16 cellular contexts compared by ENCODE assay signal in the genomic region with DNA sequence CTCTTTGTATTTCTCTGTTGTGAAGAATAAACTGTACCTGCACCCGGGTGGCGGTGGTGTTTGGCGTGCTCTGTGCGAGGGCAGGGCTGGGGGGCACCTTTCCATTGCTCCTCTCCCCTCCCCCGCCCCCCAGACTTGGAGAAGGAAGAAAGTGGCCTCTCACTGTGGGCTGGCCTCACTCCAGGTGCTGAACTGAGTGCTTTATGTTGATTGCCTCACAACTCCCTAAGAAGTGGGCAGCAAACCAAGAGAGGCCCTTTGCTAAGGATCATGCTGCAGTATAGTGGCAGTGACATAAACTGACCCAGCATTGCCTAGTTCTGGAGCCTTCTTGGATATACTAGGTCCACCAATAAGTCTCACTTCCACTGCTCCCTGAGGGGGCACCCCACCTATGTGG. TPM values are rescaled to one million over a fixed set of nuclear protein-coding genes. Genes with fewer than 3 reads are reported as not detected.
DNase-seq lines count a peak whose midpoint lies in the region; ATAC-seq, FAIRE-seq and TF ChIP-seq lines count a peak whose summit lies in the region.
"Had no signal": no experiment of that assay in that cellular context is flagged by ENCODE, and none has a peak within 500 bp of the region (broad histone marks: within the 10 kb centered on the region; RNA-seq: fewer than 3 reads in every experiment).

No MANE protein-coding gene starts in this region.

- FAIRE-seq in K562 (lab: Jason Lieb, UNC) = no peak
- FAIRE-seq in kidney (lab: Jason Lieb, UNC) = no peak
- FAIRE-seq: H1 had no signal

- H4K20me1 ChIP-seq in K562 (replicated peaks; ENCODE audit: control insufficient read depth, insufficient read depth, low read length) = no peaks in the 10 kb centered on the region

- TF ChIP-seq RAD21 in K562 (CRISPR knock-in tag; conservative IDR thresholded peaks at IDR 0.05 in 1 of 2, IDR thresholded peaks at IDR 0.05 in 1 of 2) = no peak

- H3K79me2 ChIP-seq in K562 (ENCODE audit: control insufficient read depth, insufficient read depth, low read length) = no peaks in the 10 kb centered on the region

- no peak for TF ChIP-seq EP300 in K562 (IDR thresholded peaks at IDR 0.05; ENCODE audit: low read length)

- no peak overlapping the region for H3K4me3 ChIP-seq in K562
- H3K4me3 ChIP-seq in kidney (ENCODE audit: low read length in 2 of 2) = no peak overlapping the region
- no peak overlapping the region for H3K4me3 ChIP-seq in testis
- no peak overlapping the region for H3K4me3 ChIP-seq in coronary artery
- H3K4me3 ChIP-seq: heart right ventricle had no signal

- no peak for ATAC-seq in K562

- peaks cover 0 to 4% of the 10 kb centered on the region in 2 experiments; a peak in 1 of 5 replicates for H3K4me1 ChIP-seq in K562 (replicated peaks in 1 of 2; ENCODE audit: control insufficient read depth in 2 of 2, insufficient read depth in 2 of 2, low read length in 2 of 2)
- H3K4me1 ChIP-seq in kidney (ENCODE audit: control insufficient read depth in 1 of 2, insufficient read depth in 1 of 2, low read depth in 1 of 2, low read length in 2 of 2) = peaks cover 6 to 12% of the 10 kb centered on the region in 2 donors
- H3K4me1 ChIP-seq in testis = peaks cover 5% of the 10 kb centered on the region

- in situ Hi-C loops in K562 (cut with MboI) = no loop called here

- CTCF ChIA-PET in K562 (lab: Yijun Ruan, JAX; ENCODE audit: low intra/inter-chr PET ratio) = no interaction called here

- POLR2A ChIA-PET in K562 (lab: Yijun Ruan, JAX) = interaction anchor here (0.6 kb wide), 3 partner anchors 64 to 155 kb away, joined by 3 to 5 read pairs (median 3); no protein-coding TSS in a partner anchor

- no TSS peak for BruUV-seq in K562 (replicated peaks; lab: Mats Ljungman, UMichigan)

- TF ChIP-seq POLR2A in K562 (conservative IDR thresholded peaks at IDR 0.05) = no peak
- TF ChIP-seq POLR2A in testis (IDR thresholded peaks at IDR 0.05) = no peak

- TF ChIP-seq CTCF in K562 (IDR thresholded peaks at IDR 0.05 in 2 of 3, conservative IDR thresholded peaks at IDR 0.05 in 1 of 3; ENCODE audit: insufficient read depth in 2 of 3, low read depth in 1 of 3, low read length in 3 of 3) (no peak), kidney (IDR thresholded peaks at IDR 0.05; ENCODE audit: borderline replicate concordance, extremely low read depth, insufficient read depth) (no peak), testis (IDR thresholded peaks at IDR 0.05) (no peak), coronary artery (IDR thresholded peaks at IDR 0.05) (no peak)

- no peak overlapping the region for H2AFZ ChIP-seq in K562 (ENCODE audit: low read depth, low read length)

- DNase-seq in NCI-H2029 (lab: John Stamatoyannopoulos, UW) (peak; percentile 8), NCI-H2029 treated with DMSO at 0.1 percent for 48 hours (lab: John Stamatoyannopoulos, UW) (no peak), K562 (ENCODE audit: extremely low read depth in 1 of 4, low spot score in 3 of 4) (no peak), kidney (peak; percentile 53), testis (peak; percentile 63), coronary artery (ENCODE audit: low spot score) (no peak), SW480 (ENCODE audit: low spot score) (no peak)
- DNase-seq in activated CD8-positive, alpha-beta memory T cell treated with anti-CD3 and anti-CD28 coated beads, Interleukin-2, amount 50 U/mL, for 48 hours = no peak
- DNase-seq: 8988T; activated CD8-positive, alpha-beta memory T cell treated with anti-CD3 and anti-CD28 coated beads, Interleukin-2, amount 50 U/mL, for 4 hours; NCI-H1092 treated with DMSO at 0.1 percent for 48 hours; stimulated activated naive CD4-positive, alpha-beta T cell had no signal

- no peaks in the 10 kb centered on the region for H3K9me1 ChIP-seq in K562 (ENCODE audit: control insufficient read depth, insufficient read depth, low read length)

- H3K27me3 ChIP-seq in K562 (ENCODE audit: control insufficient read depth in 2 of 2, insufficient read depth in 2 of 2, low read length in 2 of 2) = peaks cover 6 to 42% of the 10 kb centered on the region in 2 experiments; a peak in 4 of 5 replicates
- H3K27me3 ChIP-seq in testis = no peaks in the 10 kb centered on the region
- H3K27me3 ChIP-seq: heart right ventricle had no signal

- intact Hi-C loops in K562 (cut with micrococcal nuclease) = no loop called here
- intact Hi-C loops in kidney (cut with DNase I) = no loop called here
- intact Hi-C loops in testis (cut with DNase I; ENCODE audit: low total_unique reads) = no loop called here

- H3K36me3 ChIP-seq in K562 (ENCODE audit: control insufficient read depth, insufficient read depth, low read length) (no peaks in the 10 kb centered on the region), kidney (ENCODE audit: control insufficient read depth in 1 of 2, insufficient read depth in 2 of 2, low read length in 2 of 2) (peaks cover 3 to 22% of the 10 kb centered on the region in 2 donors), testis (ENCODE audit: low read depth, missing control alignments) (no peaks in the 10 kb centered on the region)

- H3K9me3 ChIP-seq in K562 (replicated peaks; ENCODE audit: control insufficient read depth, insufficient read depth, low read depth, low read length) (no peaks in the 10 kb centered on the region), kidney (ENCODE audit: control insufficient read depth in 1 of 2, low read length in 2 of 2) (no peaks in the 10 kb centered on the region), testis (no peaks in the 10 kb centered on the region)

- WGBS in K562 (ENCODE audit: insufficient coverage, low coverage, missing lambda C conversion rate) = 4% methylated on average over 5 of the region's 5 CpGs
- WGBS in testis, 2 donors = 75 to 82% methylated on average over 5 of the region's 5 CpGs

- H3K9ac ChIP-seq in K562 (ENCODE audit: insufficient read depth in 1 of 2, low read depth in 2 of 2, low read length in 2 of 2) (no peak overlapping the region), kidney (ENCODE audit: low read length in 2 of 2) (no peak overlapping the region)

- no peak overlapping the region for H3K27ac ChIP-seq in K562 (ENCODE audit: extremely low read depth, low read depth, low read length)
- peak overlapping the region in 1 of 2 donors; percentile 33 for H3K27ac ChIP-seq in kidney (ENCODE audit: low read depth in 2 of 2, low read length in 2 of 2)
- no peak overlapping the region for H3K27ac ChIP-seq in testis
- peak overlapping the region in 1 of 2 donors; percentile 55 for H3K27ac ChIP-seq in coronary artery
- H3K27ac ChIP-seq: heart right ventricle, HL-60 had no signal

- no peak overlapping the region for H3K4me2 ChIP-seq in K562 (ENCODE audit: insufficient read depth, low read length)

TF ChIP-seq in K562, 482 proteins besides CTCF, POLR2A, EP300 and RAD21 (continues in another document):
- no peak for TF ChIP-seq MEF2D (tag; conservative IDR thresholded peaks at IDR 0.05; ENCODE audit: low read depth)

RNA-seq across cellular contexts. Expression of a gene that starts 20.2 kb away (rescaled TPM):
- total RNA-seq in K562 (2011; cell fraction: chromatin; rRNA removed; ENCODE audit: low replicate concordance) = not detected in 2 replicates
- not detected in 2 replicates for total RNA-seq in K562 (2011; cell fraction: nucleolus; rRNA removed)
- not detected in 2 replicates for total RNA-seq in K562 (2011; cell fraction: nucleoplasm; rRNA removed)
- total RNA-seq in K562 (2014; rRNA removed) (not detected in 2 replicates), K562 (2014; rRNA removed; fragmentation: Illumina TruSeq; extraction: Trizol) (not detected in 2 replicates), K562 (2015; rRNA removed; fragmentation: Illumina TruSeq; extraction: Trizol) (not detected in 2 replicates), K562 (2021) (not detected in 2 replicates), kidney (not detected), testis (1 to 10 TPM in 1 of 2 donors, under 1 TPM in 1; 0.87 to 1.7 TPM)
- polyA plus RNA-seq in K562 (2011; rRNA removed) (not detected in 2 replicates), K562 (2014; fragmentation: Illumina TruSeq; extraction: Trizol) (not detected in 2 replicates), K562 (2014; fragmentation: Nextera tagmentation; extraction: Ambion mirVana) (not detected), K562 (2014; rRNA removed) (not detected in 2 replicates), kidney (ENCODE audit: insufficient read depth, low read depth, low replicate concordance) (not detected), testis (ENCODE audit: insufficient read depth, low read depth, low replicate concordance) (not detected)
- polyA plus RNA-seq in K562 (2011; cell fraction: cytosol; rRNA removed) = not detected in 2 replicates
- not detected in 2 replicates for polyA plus RNA-seq in K562 (2011; cell fraction: nucleus; rRNA removed)
- polyA plus RNA-seq in K562 (2012) = not detected in 2 replicates
- not detected in 2 replicates for polyA minus RNA-seq in K562 (2011; rRNA and poly(A)+ RNA removed)
- not detected in 2 replicates for polyA minus RNA-seq in K562 (2011; cell fraction: cytosol; rRNA and poly(A)+ RNA removed)
- not detected in 2 replicates for polyA minus RNA-seq in K562 (2011; cell fraction: nucleus; rRNA and poly(A)+ RNA removed)
- total RNA-seq: G401, H1 had no signal
- polyA plus RNA-seq: H1, heart right ventricle had no signal

RNA-seq across cellular contexts. Expression of a gene that starts 44.4 kb away (rescaled TPM):
- total RNA-seq in K562 (2011; cell fraction: chromatin; rRNA removed; ENCODE audit: low replicate concordance) = not detected in 2 replicates
- not detected in 2 replicates for total RNA-seq in K562 (2011; cell fraction: nucleolus; rRNA removed)
- not detected in 2 replicates for total RNA-seq in K562 (2011; cell fraction: nucleoplasm; rRNA removed)
- total RNA-seq in K562 (2014; rRNA removed) (0.41 and 0.82 TPM in 2 replicates), K562 (2014; rRNA removed; fragmentation: Illumina TruSeq; extraction: Trizol) (0.11 and 0.29 TPM in 2 replicates), K562 (2015; rRNA removed; fragmentation: Illumina TruSeq; extraction: Trizol) (0.40 and 0.49 TPM in 2 replicates), K562 (2021) (0.83 and 1.1 TPM in 2 replicates), kidney (36.9 TPM), testis (10 to 100 TPM; 26.6 to 28.6 TPM)
- polyA plus RNA-seq in K562 (2011; rRNA removed) (0.08 and 0.58 TPM in 2 replicates), K562 (2014; fragmentation: Illumina TruSeq; extraction: Trizol) (0.30 and 0.65 TPM in 2 replicates), K562 (2014; fragmentation: Nextera tagmentation; extraction: Ambion mirVana) (under 1 TPM in 1 of 2 experiments, not detected in 1; 0.01 TPM), K562 (2014; rRNA removed) (0.47 and 0.48 TPM in 2 replicates), kidney (ENCODE audit: insufficient read depth, low read depth, low replicate concordance) (17.4 TPM), testis (ENCODE audit: insufficient read depth, low read depth, low replicate concordance) (16.3 TPM)
- polyA plus RNA-seq in K562 (2011; cell fraction: cytosol; rRNA removed) = 0.43 and 0.52 TPM in 2 replicates
- 0.65 and 0.98 TPM in 2 replicates for polyA plus RNA-seq in K562 (2011; cell fraction: nucleus; rRNA removed)
- 0.64 and 1.8 TPM in 2 replicates for polyA plus RNA-seq in K562 (2012)
- 0.09 and 0.18 TPM in 2 replicates for polyA minus RNA-seq in K562 (2011; rRNA and poly(A)+ RNA removed)
- polyA minus RNA-seq in K562 (2011; cell fraction: cytosol; rRNA and poly(A)+ RNA removed) = 4.3 TPM in 1 of 2 replicates, not detected in the other
- 0.89 and 1.3 TPM in 2 replicates for polyA minus RNA-seq in K562 (2011; cell fraction: nucleus; rRNA and poly(A)+ RNA removed)

Comparison
In these comparisons a context has a peak if more than half of its experiments do, and no peak if none do; other contexts are left out.
1. DNase-seq: peak in NCI-H2029 (single experiment), kidney (single experiment) and testis (single experiment); none in NCI-H2029 treated with DMSO at 0.1 percent for 48 hours (single experiment), K562 (0 of 4), coronary artery (single experiment), activated CD8-positive, alpha-beta memory T cell treated with anti-CD3 and anti-CD28 coated beads, Interleukin-2, amount 50 U/mL, for 48 hours (single experiment) and SW480 (single experiment).
2. RNA of a gene that starts 44.4 kb away (total RNA-seq): 36.9 TPM in kidney (single experiment) and 26.6 to 28.6 TPM in testis; 0.11 to 1.1 TPM in K562; every median in the first group is over 10 times any median in the second.